Comparison of ENCODE assay signal across 16 cellular contexts in the genomic region with DNA sequence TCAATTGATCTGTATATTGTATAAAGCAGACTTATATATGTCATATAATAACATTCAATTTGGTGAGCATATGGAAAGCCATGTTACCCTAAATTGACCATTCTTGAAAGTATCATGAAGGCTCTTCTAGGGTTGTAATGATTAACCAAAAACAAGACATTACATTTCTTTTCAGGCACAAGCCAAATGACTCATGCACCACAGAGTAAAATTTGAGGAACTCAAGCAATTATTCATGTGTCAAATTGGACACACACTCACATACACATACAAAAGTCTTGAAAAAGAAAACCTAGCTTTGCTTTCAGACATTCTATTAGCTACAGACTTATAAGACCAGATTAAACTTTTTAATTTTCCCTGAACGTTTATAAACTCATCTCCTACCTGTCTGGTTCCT.
DNase-seq lines count a peak whose midpoint lies in the region; ATAC-seq, FAIRE-seq and TF ChIP-seq lines count a peak whose summit lies in the region.
"Had no signal": no experiment of that assay in that cellular context is flagged by ENCODE, and none has a peak within 500 bp of the region (broad histone marks: within the 10 kb centered on the region; RNA-seq: fewer than 3 reads in every experiment).

No MANE protein-coding gene starts in this region.

- H3K36me3 Mint-ChIP-seq in astrocyte (ENCODE audit: low read depth, unreplicated experiment): no peaks in the 10 kb centered on the region
- H3K36me3 Mint-ChIP-seq in activated T-cell treated with anti-CD3 and anti-CD28 coated beads, Interleukin-2, amount 50 U/mL, for 4 hours (ENCODE audit: insufficient read depth): no peaks in the 10 kb centered on the region
- H3K36me3 Mint-ChIP-seq: CD4-positive, alpha-beta memory T cell; stimulated activated effector memory CD8-positive, alpha-beta T cell treated with anti-CD3 and anti-CD28 coated beads, Interleukin-12 subunit alpha, Interleukin-12 subunit beta, amount 100 ng/mL, for 72 hours had no signal

- no peaks in the 10 kb centered on the region for H3K36me3 ChIP-seq in astrocyte (ENCODE audit: insufficient read depth, low read length)

- H3K4me3 ChIP-seq in astrocyte (ENCODE audit: insufficient read depth, low read depth, low read length): no peak overlapping the region

- H3K4me1 Mint-ChIP-seq in astrocyte (ENCODE audit: low read depth, unreplicated experiment): peaks cover 10% of the 10 kb centered on the region
- H3K4me1 Mint-ChIP-seq in activated T-cell treated with anti-CD3 and anti-CD28 coated beads, Interleukin-2, amount 50 U/mL, for 4 hours (ENCODE audit: low read depth): no peaks in the 10 kb centered on the region
- H3K4me1 Mint-ChIP-seq: CD4-positive, alpha-beta memory T cell; stimulated activated effector memory CD8-positive, alpha-beta T cell treated with anti-CD3 and anti-CD28 coated beads, Interleukin-12 subunit alpha, Interleukin-12 subunit beta, amount 100 ng/mL, for 72 hours had no signal

- TF ChIP-seq CTCF in astrocyte (IDR thresholded peaks at IDR 0.05; ENCODE audit: insufficient read depth, low read depth, low read length): no peak

- no peaks in the 10 kb centered on the region for H3K79me2 ChIP-seq in astrocyte (ENCODE audit: insufficient read depth, low read length)

- H3K27ac Mint-ChIP-seq in astrocyte (ENCODE audit: unreplicated experiment): no peak overlapping the region
- H3K27ac Mint-ChIP-seq: activated CD8-positive, alpha-beta T cell treated with anti-CD3 and anti-CD28 coated beads for 36 hours; CD4-positive, alpha-beta memory T cell; stimulated activated effector memory CD8-positive, alpha-beta T cell treated with anti-CD3 and anti-CD28 coated beads, Interleukin-12 subunit alpha, Interleukin-12 subunit beta, amount 100 ng/mL, for 72 hours had no signal

- no peaks in the 10 kb centered on the region for H3K9me3 ChIP-seq in astrocyte (ENCODE audit: insufficient read depth, low read depth, low read length)

- FAIRE-seq in astrocyte (lab: Jason Lieb, UNC) (peak; percentile 20), HTR-8/SVneo (lab: Jason Lieb, UNC) (no peak)
- FAIRE-seq: HepG2 had no signal

- no peak overlapping the region for H3K4me2 ChIP-seq in astrocyte (ENCODE audit: low read length)

- no peak overlapping the region for H3K9ac ChIP-seq in astrocyte (ENCODE audit: low read length)

- no peaks in the 10 kb centered on the region for H3K27me3 Mint-ChIP-seq in astrocyte (ENCODE audit: low read depth, unreplicated experiment)
- H3K27me3 Mint-ChIP-seq in activated T-cell treated with anti-CD3 and anti-CD28 coated beads, Interleukin-2, amount 50 U/mL, for 4 hours (ENCODE audit: low read depth): no peaks in the 10 kb centered on the region
- H3K27me3 Mint-ChIP-seq: activated CD8-positive, alpha-beta T cell treated with anti-CD3 and anti-CD28 coated beads for 36 hours; CD4-positive, alpha-beta memory T cell had no signal

- ATAC-seq in GM19043 (IDR thresholded peaks at IDR 0.05; ENCODE audit: low read depth, unreplicated experiment): peak; percentile 50
- ATAC-seq in HG03457 (IDR thresholded peaks at IDR 0.05; ENCODE audit: unreplicated experiment): peak; percentile 71
- no peak for ATAC-seq in activated T-cell treated with anti-CD3 and anti-CD28 coated beads, Interleukin-2, amount 50 U/mL, for 4 hours
- no peak for ATAC-seq in HG02610 (IDR thresholded peaks at IDR 0.05; ENCODE audit: unreplicated experiment)
- ATAC-seq: activated CD8-positive, alpha-beta T cell treated with anti-CD3 and anti-CD28 coated beads for 36 hours; HepG2; stimulated activated effector memory CD8-positive, alpha-beta T cell treated with anti-CD3 and anti-CD28 coated beads, Interleukin-12 subunit alpha, Interleukin-12 subunit beta, amount 100 ng/mL, for 72 hours had no signal

- H3K27ac ChIP-seq in astrocyte (ENCODE audit: low read depth, low read length): no peak overlapping the region

- DNase-seq in astrocyte (ENCODE audit: low read depth): peak; percentile 87
- peak; percentile 27 for DNase-seq in myocyte (ENCODE audit: low read depth)
- DNase-seq in HTR-8/SVneo (ENCODE audit: insufficient read length, low spot score): no peak
- DNase-seq in iPS-NIHi11 (ENCODE audit: low spot score): no peak
- DNase-seq in activated T-cell treated with anti-CD3 and anti-CD28 coated beads, Interleukin-2, amount 50 U/mL, for 4 hours: no peak
- DNase-seq: activated CD8-positive, alpha-beta T cell treated with anti-CD3 and anti-CD28 coated beads for 36 hours; activated naive CD4-positive, alpha-beta T cell; CD4-positive, alpha-beta memory T cell; glutamatergic neuron; NCI-H2029; nucleus accumbens had no signal

- H3K9me3 Mint-ChIP-seq in astrocyte (ENCODE audit: unreplicated experiment): no peaks in the 10 kb centered on the region
- H3K9me3 Mint-ChIP-seq in activated T-cell treated with anti-CD3 and anti-CD28 coated beads, Interleukin-2, amount 50 U/mL, for 4 hours: peaks cover 8% of the 10 kb centered on the region
- H3K9me3 Mint-ChIP-seq: activated CD8-positive, alpha-beta T cell treated with anti-CD3 and anti-CD28 coated beads for 36 hours had no signal

- no peaks in the 10 kb centered on the region for H3K27me3 ChIP-seq in astrocyte (ENCODE audit: insufficient read depth, low read length)

- H2AFZ ChIP-seq in astrocyte (ENCODE audit: low read depth, low read length): no peak overlapping the region

- no peaks in the 10 kb centered on the region for H4K20me1 ChIP-seq in astrocyte (ENCODE audit: insufficient read depth, low read length)

- no peaks in the 10 kb centered on the region for H3K4me1 ChIP-seq in astrocyte (ENCODE audit: insufficient read depth, low read length)

- no peak overlapping the region for H3K4me3 Mint-ChIP-seq in astrocyte (ENCODE audit: unreplicated experiment)
- no peak overlapping the region for H3K4me3 Mint-ChIP-seq in activated T-cell treated with anti-CD3 and anti-CD28 coated beads, Interleukin-2, amount 50 U/mL, for 4 hours
- H3K4me3 Mint-ChIP-seq: activated CD8-positive, alpha-beta T cell treated with anti-CD3 and anti-CD28 coated beads for 36 hours; CD4-positive, alpha-beta memory T cell; stimulated activated effector memory CD8-positive, alpha-beta T cell treated with anti-CD3 and anti-CD28 coated beads, Interleukin-12 subunit alpha, Interleukin-12 subunit beta, amount 100 ng/mL, for 72 hours had no signal

Comparison
In these comparisons a context has a peak if more than half of its experiments do, and no peak if none do; other contexts are left out.
1. ATAC-seq: peak in GM19043 (single experiment) and HG03457 (single experiment); none in activated T-cell treated with anti-CD3 and anti-CD28 coated beads, Interleukin-2, amount 50 U/mL, for 4 hours (0 of 2) and HG02610 (single experiment).
2. DNase-seq: peak in astrocyte (single experiment) and myocyte (single experiment); none in HTR-8/SVneo (single experiment), iPS-NIHi11 (single experiment) and activated T-cell treated with anti-CD3 and anti-CD28 coated beads, Interleukin-2, amount 50 U/mL, for 4 hours (single experiment).